23 cellular contexts compared by ENCODE assay signal in genomic region chr7:139674752-139675126, GRCh38.
DNase-seq lines count a peak whose midpoint lies in the region; ATAC-seq and TF ChIP-seq lines count a peak whose summit lies in the region.
"Had no signal": no experiment of that assay in that cellular context is flagged by ENCODE, and none has a peak within 500 bp of the region (broad histone marks: within the 10 kb centered on the region; RNA-seq: fewer than 3 reads in every experiment).

No MANE protein-coding gene starts in this region.

- H3K9me3 ChIP-seq in IMR-90 (ENCODE audit: control insufficient read depth, insufficient read depth, low read length) (no peaks in the 10 kb centered on the region), heart right ventricle (peaks cover 0 to 5% (median 0%) of the 10 kb centered on the region in 11 donors), neutrophil (no peaks in the 10 kb centered on the region), thyroid gland (no peaks in the 10 kb centered on the region)
- H3K9me3 ChIP-seq: adrenal gland, esophagus squamous epithelium, lower lobe of right lung, pancreas, SJSA1 had no signal

- H3K14ac ChIP-seq in IMR-90 (replicated peaks; ENCODE audit: low read depth, low read length), result peak overlapping the region; percentile 65

- 0 out of 3 replicates have a peak overlapping the region, but pooled peaks have one; percentile 60 for H2BK15ac ChIP-seq in IMR-90 (ENCODE audit: low read depth, low read length)

- no peak overlapping the region for H3K4me2 ChIP-seq in IMR-90 (ENCODE audit: low read depth, low read length)
- H3K4me2 ChIP-seq: BLaER1 had no signal

- CTCF ChIA-PET in IMR-90 (lab: Yijun Ruan, JAX), result interaction anchor here (0.6 to 0.9 kb wide), 2 partner anchors 9 to 63 kb away, joined by 3 read pairs; no protein-coding TSS in a partner anchor

- TF ChIP-seq CTCF in IMR-90 (conservative IDR thresholded peaks at IDR 0.05; ENCODE audit: low read depth, low read length) (no peak), heart right ventricle (IDR thresholded peaks at IDR 0.05) (no peak), neutrophil (IDR thresholded peaks at IDR 0.05) (no peak), thyroid gland (IDR thresholded peaks at IDR 0.05) (no peak)

- H3K9me1 ChIP-seq in IMR-90 (ENCODE audit: insufficient read depth, low read length), result peaks cover 28% of the 10 kb centered on the region

- no peak for TF ChIP-seq RAD21 in IMR-90 (IDR thresholded peaks at IDR 0.05; ENCODE audit: low read length)

- H2BK20ac ChIP-seq in IMR-90 (ENCODE audit: low read depth, low read length), result no peak overlapping the region

- DNase-seq in NCI-H1694 treated with DMSO at 0.1 percent for 48 hours (lab: John Stamatoyannopoulos, UW) (peak; percentile 29), NCI-H1694 (lab: John Stamatoyannopoulos, UW) (no peak), IMR-90 (no peak), heart right ventricle (no peak), thyroid gland (no peak)
- DNase-seq: activated CD4-positive, CD25-positive, alpha-beta regulatory T cell; adrenal gland; central memory CD4-positive, alpha-beta T cell; DMS153; effector CD8-positive, alpha-beta T cell; esophagus squamous epithelium; lower lobe of right lung; NCI-H1436; NCI-H2227 treated with DMSO at 0.1 percent for 48 hours; pancreas; stimulated activated CD4-positive, alpha-beta T cell treated with anti-CD3 and anti-CD28 coated beads, Interleukin-1b, Interleukin-23, amount 100 ng/mL, for 48 hours had no signal

- H3K4me1 ChIP-seq in IMR-90 (ENCODE audit: control insufficient read depth, insufficient read depth, low read length) (peaks cover 20% of the 10 kb centered on the region), heart right ventricle (peaks cover 3 to 43% (median 30%) of the 10 kb centered on the region in 9 donors), neutrophil (ENCODE audit: control insufficient read depth in 1 of 2, insufficient read depth in 1 of 2, low read depth in 1 of 2, low read length in 1 of 2) (no peaks in the 10 kb centered on the region), thyroid gland (peaks cover 20 to 23% of the 10 kb centered on the region in 2 donors)

- peak overlapping the region; percentile 39; the same call in 1 of the 2 replicates for H2AK5ac ChIP-seq in IMR-90 (ENCODE audit: low read depth, low read length)

- peak overlapping the region; percentile 35 for H2BK5ac ChIP-seq in IMR-90 (ENCODE audit: low read depth, low read length, poor library complexity, severe bottlenecking)

- POLR2A ChIA-PET in IMR-90 (lab: Charles Lee; ENCODE audit: unreplicated experiment), result no interaction called here

- peaks cover 29% of the 10 kb centered on the region for H4K20me1 ChIP-seq in IMR-90 (ENCODE audit: insufficient read depth, low read length)

- H2AK9ac ChIP-seq in IMR-90 (replicated peaks; ENCODE audit: low read depth, low read length, poor library complexity), result no peak overlapping the region

- intact Hi-C loops in IMR-90 (cut with micrococcal nuclease), result no loop called here
- intact Hi-C loops in heart right ventricle (cut with DNase I), result no loop called here
- intact Hi-C loops in thyroid gland (cut with DNase I), result no loop called here

- dilution Hi-C loops in IMR-90 (cut with HindIII; ENCODE audit: low sequenced_read_pairs, unreplicated experiment), result no loop called here

- ATAC-seq in IMR-90 (ENCODE audit: low read depth) (no peak), heart right ventricle (peak; percentile 28 to 54 (median 47)), GM18861 (IDR thresholded peaks at IDR 0.05; ENCODE audit: unreplicated experiment) (no peak), GM18520 (IDR thresholded peaks at IDR 0.05; ENCODE audit: unreplicated experiment) (no peak)
- ATAC-seq: HCT116 had no signal

- H3K27ac ChIP-seq in IMR-90 (ENCODE audit: insufficient read depth, low read length) (no peak overlapping the region), heart right ventricle (peak overlapping the region in 8 of 10 donors; percentile 5 to 77 (median 54)), neutrophil (peak overlapping the region; percentile 33), thyroid gland (no peak overlapping the region)
- H3K27ac ChIP-seq: 22Rv1, BLaER1, esophagus squamous epithelium, lower lobe of right lung, SJSA1 had no signal

- H3K56ac ChIP-seq in IMR-90 (ENCODE audit: extremely low read depth, insufficient read depth, low read length), result no peak overlapping the region

- no TSS peak for BruUV-seq in IMR-90 (replicated peaks; lab: Mats Ljungman, UMichigan)

- 0 out of 2 replicates have a peak overlapping the region, but pooled peaks have one; percentile 10 for H3K4ac ChIP-seq in IMR-90 (ENCODE audit: low read depth, low read length)

- peaks cover 22% of the 10 kb centered on the region for H3K36me3 ChIP-seq in IMR-90 (ENCODE audit: control insufficient read depth, insufficient read depth, low read length)
- peaks cover 0 to 23% (median 0%) of the 10 kb centered on the region in 9 donors for H3K36me3 ChIP-seq in heart right ventricle
- peaks cover 24% of the 10 kb centered on the region for H3K36me3 ChIP-seq in neutrophil
- H3K36me3 ChIP-seq in thyroid gland, result no peaks in the 10 kb centered on the region
- H3K36me3 ChIP-seq: adrenal gland, lower lobe of right lung, pancreas had no signal

- no peak overlapping the region for H3K18ac ChIP-seq in IMR-90 (ENCODE audit: low read depth, low read length)

- H2BK120ac ChIP-seq in IMR-90 (ENCODE audit: low read depth, low read length), result 0 out of 2 replicates have a peak overlapping the region, but pooled peaks have one; percentile 18

- H3K79me1 ChIP-seq in IMR-90 (ENCODE audit: low read depth in 1 of 2, low read length in 2 of 2), result peaks cover 41 to 69% of the 10 kb centered on the region in 2 experiments

- H3K27me3 ChIP-seq in IMR-90 (ENCODE audit: control insufficient read depth, insufficient read depth, low read length), result no peaks in the 10 kb centered on the region
- H3K27me3 ChIP-seq in heart right ventricle, result no peaks in the 10 kb centered on the region
- H3K27me3 ChIP-seq in neutrophil, result no peaks in the 10 kb centered on the region
- H3K27me3 ChIP-seq in thyroid gland, result no peaks in the 10 kb centered on the region
- H3K27me3 ChIP-seq: adrenal gland, esophagus squamous epithelium, pancreas, SJSA1 had no signal

- 0 out of 2 replicates have a peak overlapping the region, but pooled peaks have one; percentile 19 for H4K91ac ChIP-seq in IMR-90 (ENCODE audit: insufficient read depth, low read depth, low read length)

- in situ Hi-C loops in IMR-90 (cut with MboI; ENCODE audit: low sequenced_read_pairs), result no loop called here

- WGBS in IMR-90 (ENCODE audit: extremely low coverage in 2 of 2, insufficient read length in 1 of 2), 2 experiments, result 0% methylated on average over 1 of the region's 8 CpGs; no CpG with 5 or more reads in 1 of the 2 experiments
- 58 to 62% methylated on average over 8 of the region's 8 CpGs for WGBS in heart right ventricle, 2 donors
- WGBS in thyroid gland, 2 donors, result 67 to 72% methylated on average over 8 of the region's 8 CpGs

- no peak overlapping the region for H2AFZ ChIP-seq in IMR-90 (replicated peaks; ENCODE audit: low read length, poor library complexity)

- H4K8ac ChIP-seq in IMR-90 (ENCODE audit: low read depth in 2 of 2, low read length in 2 of 2), result peak overlapping the region; percentile 34 to 52; a peak in 3 of 4 replicates

- no peak overlapping the region for H3K23ac ChIP-seq in IMR-90 (ENCODE audit: low read depth, low read length)

- H3K9ac ChIP-seq in IMR-90 (ENCODE audit: low read depth, low read length), result no peak overlapping the region
- H3K9ac ChIP-seq: BLaER1 had no signal

- no peak overlapping the region for H4K5ac ChIP-seq in IMR-90 (ENCODE audit: low read depth, low read length)

- no peak overlapping the region for H3K4me3 ChIP-seq in IMR-90 (ENCODE audit: insufficient read depth, low read depth, low read length)
- H3K4me3 ChIP-seq in heart right ventricle, result no peak overlapping the region
- no peak overlapping the region for H3K4me3 ChIP-seq in neutrophil (ENCODE audit: low read depth in 1 of 2, low read length in 1 of 2)
- no peak overlapping the region for H3K4me3 ChIP-seq in thyroid gland (replicated peaks in 1 of 3)
- H3K4me3 ChIP-seq: adrenal gland, BLaER1, esophagus squamous epithelium, lower lobe of right lung, pancreas, SJSA1 had no signal

- TF ChIP-seq POLR2A in IMR-90 (IDR thresholded peaks at IDR 0.05; ENCODE audit: low read depth, low read length) (no peak), thyroid gland (IDR thresholded peaks at IDR 0.05) (no peak)

TF ChIP-seq in IMR-90, 13 proteins besides CTCF, POLR2A, EP300 and RAD21 (continues in another document):
- TF ChIP-seq SMC3 (IDR thresholded peaks at IDR 0.05; ENCODE audit: low read depth, low read length) (no peak), MAZ (IDR thresholded peaks at IDR 0.05; ENCODE audit: borderline replicate concordance, low read depth, low read length) (no peak), RCOR1 (IDR thresholded peaks at IDR 0.05; ENCODE audit: insufficient replicate concordance, low read length) (no peak), RFX5 (IDR thresholded peaks at IDR 0.05; ENCODE audit: low read depth, low read length) (no peak), CHD1 (IDR thresholded peaks at IDR 0.05; ENCODE audit: low read depth, low read length) (no peak), USF2 (IDR thresholded peaks at IDR 0.05; ENCODE audit: low read depth, low read length) (no peak), NFE2L2 (IDR thresholded peaks at IDR 0.05; ENCODE audit: low read depth, low read length) (no peak), CEBPB (IDR thresholded peaks at IDR 0.05; ENCODE audit: low read depth, low read length) (no peak), ELK1 (IDR thresholded peaks at IDR 0.05; ENCODE audit: borderline replicate concordance, low read depth, low read length) (no peak), MAFK (IDR thresholded peaks at IDR 0.05; ENCODE audit: low read depth, low read length) (no peak), MXI1 (IDR thresholded peaks at IDR 0.05; ENCODE audit: borderline replicate concordance, low read depth, low read length) (no peak), FOS (IDR thresholded peaks at IDR 0.05; ENCODE audit: low read depth, low read length) (no peak)

Comparison
In these comparisons a context has a peak if more than half of its experiments do, and no peak if none do; other contexts are left out.
1. ATAC-seq: peak in heart right ventricle (8 of 8); none in IMR-90 (single experiment), GM18861 (single experiment) and GM18520 (single experiment).
2. H3K27ac ChIP-seq: peak in heart right ventricle (8 of 10) and neutrophil (single experiment); none in IMR-90 (single experiment) and thyroid gland (0 of 3).